In genomic region chr11:75868990-75869389, GRCh38 we compare ENCODE assay signal across 22 cellular contexts. TPM values are rescaled to one million over a fixed set of nuclear protein-coding genes. Genes with fewer than 3 reads are reported as not detected.
A peak's percentile ranks its signal among the peaks of the same experiment; 100 is the strongest.
DNase-seq lines count a peak whose midpoint lies in the region; ATAC-seq and TF ChIP-seq lines count a peak whose summit lies in the region.
"Had no signal": no experiment of that assay in that cellular context is flagged by ENCODE, and none has a peak within 500 bp of the region (broad histone marks: within the 10 kb centered on the region; RNA-seq: fewer than 3 reads in every experiment).

No MANE protein-coding gene starts in this region.

- WGBS in right cardiac atrium, result 28% methylated on average over 1 of the region's 1 CpG
- 20% methylated on average over 1 of the region's 1 CpG for WGBS in right lobe of liver (ENCODE audit: insufficient coverage, low coverage, low lambda C conversion rate, missing lambda C conversion rate)

- H3K4me1 Mint-ChIP-seq in progenitor cell of endocrine pancreas (ENCODE audit: low read depth), result peaks cover 18% of the 10 kb centered on the region
- peaks cover 15% of the 10 kb centered on the region for H3K4me1 Mint-ChIP-seq in activated CD4-positive, alpha-beta memory T cell treated with anti-CD3 and anti-CD28 coated beads for 36 hours (ENCODE audit: low read depth)

- no peak overlapping the region for H3K27ac Mint-ChIP-seq in progenitor cell of endocrine pancreas
- H3K27ac Mint-ChIP-seq in activated CD4-positive, alpha-beta memory T cell treated with anti-CD3 and anti-CD28 coated beads for 36 hours, result no peak overlapping the region
- H3K27ac Mint-ChIP-seq: T-cell, WTC11 had no signal

- no peak overlapping the region for H3K27ac ChIP-seq in right cardiac atrium (ENCODE audit: low read length)
- no peak overlapping the region for H3K27ac ChIP-seq in brain microvascular endothelial cell
- H3K27ac ChIP-seq in right lobe of liver, result no peak overlapping the region
- H3K27ac ChIP-seq: esophagus muscularis mucosa, gastroesophageal sphincter, vagina had no signal

- TF ChIP-seq CTCF in brain microvascular endothelial cell (IDR thresholded peaks at IDR 0.05; ENCODE audit: low read depth, low read length, missing control alignments) (no peak), right lobe of liver (IDR thresholded peaks at IDR 0.05) (no peak), progenitor cell of endocrine pancreas (IDR thresholded peaks at IDR 0.05; ENCODE audit: unreplicated experiment) (no peak)

- no peak for DNase-seq in right cardiac atrium
- DNase-seq in cardiac septum (ENCODE audit: low spot score), result no peak
- peak; percentile 5 for DNase-seq in brain microvascular endothelial cell
- DNase-seq in right lobe of liver, result no peak
- no peak for DNase-seq in progenitor cell of endocrine pancreas (ENCODE audit: low spot score, unreplicated experiment)
- DNase-seq in NCI-H748 (lab: John Stamatoyannopoulos, UW; ENCODE audit: unreplicated experiment), result no peak
- DNase-seq in OCI-M2 (lab: John Stamatoyannopoulos, UW; ENCODE audit: unreplicated experiment), result no peak
- DNase-seq in activated CD4-positive, alpha-beta memory T cell treated with anti-CD3 and anti-CD28 coated beads for 36 hours, result no peak
- DNase-seq: activated CD4-positive, alpha-beta T cell treated with anti-CD3 and anti-CD28 coated beads, Interleukin-2, amount 50 U/mL, for 4 hours; activated effector memory CD4-positive, alpha-beta T cell treated with anti-CD3 and anti-CD28 coated beads, Interleukin-2, amount 50 U/mL, for 16 hours; DMS153; left ventricle myocardium inferior; NCI-H1436; NCI-H2171 treated with DMSO at 0.1 percent for 48 hours; NCI-H748 treated with DMSO at 0.1 percent for 48 hours; SHP77 treated with DMSO at 0.1 percent for 48 hours; T-cell had no signal

- peaks cover 1% of the 10 kb centered on the region for H3K4me1 ChIP-seq in right cardiac atrium (ENCODE audit: control insufficient read depth, insufficient read depth, low read length)
- peaks cover 0 to 10% (median 0%) of the 10 kb centered on the region in 4 donors for H3K4me1 ChIP-seq in right lobe of liver
- H3K4me1 ChIP-seq: vagina had no signal

- peak; percentile 64 to 67 for ATAC-seq in right cardiac atrium
- peak; percentile 47 to 78 (median 66) for ATAC-seq in right lobe of liver
- ATAC-seq: gastroesophageal sphincter, T-cell, WTC11 had no signal

- CTCF ChIA-PET in activated CD4-positive, alpha-beta memory T cell treated with anti-CD3 and anti-CD28 coated beads for 36 hours (lab: Charles Lee), result interaction anchor here (0.5 to 7.5 kb wide), 15 partner anchors 18 to 485 kb away, joined by 3 to 127 read pairs (median 5); partner anchors contain the start of gene UVRAG

- in situ Hi-C loops in brain microvascular endothelial cell (cut with HindIII; ENCODE audit: low pct_ligation_motif_present, low sequenced_read_pairs), result no loop called here

- intact Hi-C loops in right cardiac atrium (cut with DNase I) (loop anchor here in 3 of 4 donors (2.0 to 5.0 kb wide), 3 partner anchors 64 to 67 kb away; no protein-coding TSS in a partner anchor), cardiac septum (cut with DNase I) (loop anchor here (10.0 kb wide), 3 partner anchors 144 to 424 kb away; no protein-coding TSS in a partner anchor), right lobe of liver (cut with DNase I) (loop anchor here in 1 of 2 donors (10.0 kb wide), 1 partner anchor 64 kb away; no protein-coding TSS in a partner anchor)
- intact Hi-C loops in activated CD4-positive, alpha-beta memory T cell treated with anti-CD3 and anti-CD28 coated beads for 36 hours (cut with micrococcal nuclease), result loop anchor here (5.0 kb wide), 1 partner anchor 52 kb away; the partner anchor contains the start of gene UVRAG

- H3K36me3 ChIP-seq in brain microvascular endothelial cell (replicated peaks) (no peaks in the 10 kb centered on the region), right lobe of liver (no peaks in the 10 kb centered on the region)
- H3K36me3 ChIP-seq: esophagus muscularis mucosa, gastroesophageal sphincter, vagina had no signal

- POLR2A ChIA-PET in activated CD4-positive, alpha-beta memory T cell treated with anti-CD3 and anti-CD28 coated beads for 36 hours (lab: Charles Lee), result interaction anchor here (0.5 kb wide), 1 partner anchor 191 kb away, joined by 3 read pairs; no protein-coding TSS in a partner anchor

- no peak overlapping the region for H3K4me3 Mint-ChIP-seq in progenitor cell of endocrine pancreas (ENCODE audit: low read depth)
- H3K4me3 Mint-ChIP-seq in activated CD4-positive, alpha-beta memory T cell treated with anti-CD3 and anti-CD28 coated beads for 36 hours, result no peak overlapping the region
- H3K4me3 Mint-ChIP-seq: CD14-positive monocyte, T-cell, WTC11 had no signal

- H3K27me3 Mint-ChIP-seq in progenitor cell of endocrine pancreas, result no peaks in the 10 kb centered on the region
- H3K27me3 Mint-ChIP-seq in activated CD4-positive, alpha-beta memory T cell treated with anti-CD3 and anti-CD28 coated beads for 36 hours, result no peaks in the 10 kb centered on the region
- H3K27me3 Mint-ChIP-seq: T-cell had no signal

- TF ChIP-seq POLR2A in right lobe of liver (IDR thresholded peaks at IDR 0.05), result no peak

- no peaks in the 10 kb centered on the region for H3K9me3 Mint-ChIP-seq in progenitor cell of endocrine pancreas (ENCODE audit: low read depth)
- no peaks in the 10 kb centered on the region for H3K9me3 Mint-ChIP-seq in activated CD4-positive, alpha-beta memory T cell treated with anti-CD3 and anti-CD28 coated beads for 36 hours
- H3K9me3 Mint-ChIP-seq: CD14-positive monocyte, T-cell, WTC11 had no signal

- H3K4me3 ChIP-seq in right cardiac atrium (ENCODE audit: low read length) (no peak overlapping the region), brain microvascular endothelial cell (ENCODE audit: low read depth, low read length) (no peak overlapping the region), right lobe of liver (no peak overlapping the region)
- H3K4me3 ChIP-seq: esophagus muscularis mucosa, gastroesophageal sphincter, left ventricle myocardium inferior, vagina had no signal

- H3K36me3 Mint-ChIP-seq in progenitor cell of endocrine pancreas (ENCODE audit: insufficient read depth), result peaks cover 1% of the 10 kb centered on the region
- H3K36me3 Mint-ChIP-seq in activated CD4-positive, alpha-beta memory T cell treated with anti-CD3 and anti-CD28 coated beads for 36 hours, result no peaks in the 10 kb centered on the region
- H3K36me3 Mint-ChIP-seq: WTC11 had no signal

- H3K27me3 ChIP-seq in right cardiac atrium (ENCODE audit: control insufficient read depth, insufficient read depth), result no peaks in the 10 kb centered on the region
- H3K27me3 ChIP-seq in brain microvascular endothelial cell (replicated peaks), result no peaks in the 10 kb centered on the region
- no peaks in the 10 kb centered on the region for H3K27me3 ChIP-seq in right lobe of liver
- H3K27me3 ChIP-seq: esophagus muscularis mucosa, gastroesophageal sphincter, vagina had no signal

- no peaks in the 10 kb centered on the region for H3K9me3 ChIP-seq in right cardiac atrium (ENCODE audit: control insufficient read depth, low read length)
- no peaks in the 10 kb centered on the region for H3K9me3 ChIP-seq in right lobe of liver
- H3K9me3 ChIP-seq: esophagus muscularis mucosa, gastroesophageal sphincter, left ventricle myocardium inferior, vagina had no signal

RNA-seq across cellular contexts. Expression of gene UVRAG, which starts 54.0 kb away (rescaled TPM):
- total RNA-seq in right cardiac atrium (10 to 100 TPM; 12.6 to 18.5 (median 14.0) TPM), cardiac septum (13.9 TPM), right lobe of liver (10 to 100 TPM in 3 of 6 experiments, 1 to 10 TPM in 3; 8.8 to 12.6 (median 10.3) TPM), progenitor cell of endocrine pancreas (25.7 and 29.7 TPM in 2 replicates)
- polyA plus RNA-seq in right cardiac atrium, result 5.5 TPM
- total RNA-seq in activated CD4-positive, alpha-beta memory T cell treated with anti-CD3 and anti-CD28 coated beads for 36 hours, result 10 to 100 TPM; 15.5 to 16.7 TPM
